ENCODE assay signal across 12 cellular contexts in genomic region chr1:156691665-156692408, GRCh38. TPM values are rescaled to one million over a fixed set of nuclear protein-coding genes. Genes with fewer than 3 reads are reported as not detected.
DNase-seq lines count a peak whose midpoint lies in the region; ATAC-seq and TF ChIP-seq lines count a peak whose summit lies in the region.
"Had no signal": no experiment of that assay in that cellular context is flagged by ENCODE, and none has a peak within 500 bp of the region (broad histone marks: within the 10 kb centered on the region; RNA-seq: fewer than 3 reads in every experiment).

No MANE protein-coding gene starts in this region.

- H3K9me3 Mint-ChIP-seq in activated CD4-positive, alpha-beta T cell treated with anti-CD3 and anti-CD28 coated beads for 36 hours (ENCODE audit: low read depth) = no peaks in the 10 kb centered on the region

- H3K27me3 Mint-ChIP-seq in T-helper 17 cell = peaks cover 70% of the 10 kb centered on the region
- peaks cover 56% of the 10 kb centered on the region for H3K27me3 Mint-ChIP-seq in activated CD4-positive, alpha-beta T cell treated with anti-CD3 and anti-CD28 coated beads for 36 hours

- H2AFZ ChIP-seq in smooth muscle cell (ENCODE audit: low read depth) = no peak overlapping the region

- H3K9ac ChIP-seq in smooth muscle cell (ENCODE audit: low read depth) = no peak overlapping the region

- no peak overlapping the region for H3K27ac Mint-ChIP-seq in T-helper 17 cell
- H3K27ac Mint-ChIP-seq in activated CD4-positive, alpha-beta T cell treated with anti-CD3 and anti-CD28 coated beads for 36 hours = no peak overlapping the region

- DNase-seq in NCI-H82 (lab: John Stamatoyannopoulos, UW) (peak; percentile 54), NCI-H82 treated with DMSO at 0.1 percent for 48 hours (lab: John Stamatoyannopoulos, UW; ENCODE audit: unreplicated experiment) (no peak), SJCRH30 (peak; percentile 49 to 60), fibroblast of villous mesenchyme (ENCODE audit: low read depth) (no peak), smooth muscle cell (lab: John Stamatoyannopoulos, UW; ENCODE audit: unreplicated experiment) (no peak), T-helper 17 cell (no peak), SK-N-DZ (ENCODE audit: low spot score) (no peak)
- DNase-seq in activated CD4-positive, alpha-beta T cell treated with anti-CD3 and anti-CD28 coated beads for 36 hours = no peak
- DNase-seq: adrenal gland; NCI-H1694 treated with DMSO at 0.1 percent for 48 hours; stimulated activated naive CD4-positive, alpha-beta T cell treated with Interleukin-2 at 50 U/mL for 16 hours; T-helper 9 cell had no signal

- H3K4me3 ChIP-seq in SJCRH30 = no peak overlapping the region
- no peak overlapping the region for H3K4me3 ChIP-seq in fibroblast of villous mesenchyme (ENCODE audit: low read depth, low read length)
- no peak overlapping the region for H3K4me3 ChIP-seq in smooth muscle cell
- H3K4me3 ChIP-seq: adrenal gland had no signal

- peak overlapping the region; percentile 52 for H3K4me2 ChIP-seq in smooth muscle cell

- TF ChIP-seq CTCF in fibroblast of villous mesenchyme (IDR thresholded peaks at IDR 0.05; ENCODE audit: insufficient read depth, low read depth, low read length) = peak; percentile 29
- TF ChIP-seq CTCF in smooth muscle cell (IDR thresholded peaks at IDR 0.05; ENCODE audit: borderline replicate concordance, insufficient read depth, poor library complexity, severe bottlenecking) = no peak

- H3F3A ChIP-seq in smooth muscle cell (ENCODE audit: low read depth) = peaks cover 10% of the 10 kb centered on the region

- H3K79me2 ChIP-seq in smooth muscle cell (ENCODE audit: low read depth) = no peaks in the 10 kb centered on the region

- peaks cover 29% of the 10 kb centered on the region for H3K4me1 Mint-ChIP-seq in T-helper 17 cell
- H3K4me1 Mint-ChIP-seq in activated CD4-positive, alpha-beta T cell treated with anti-CD3 and anti-CD28 coated beads for 36 hours = peaks cover 22% of the 10 kb centered on the region

- intact Hi-C loops in activated CD4-positive, alpha-beta T cell treated with anti-CD3 and anti-CD28 coated beads for 36 hours (cut with DNase I, micrococcal nuclease) = no loop called here

- peaks cover 11% of the 10 kb centered on the region; the same call in 1 of the 2 replicates for H3K27me3 ChIP-seq in SJCRH30
- no peaks in the 10 kb centered on the region for H3K27me3 ChIP-seq in smooth muscle cell (ENCODE audit: low read depth)

- POLR2A ChIA-PET in activated CD4-positive, alpha-beta T cell treated with anti-CD3 and anti-CD28 coated beads for 36 hours (lab: Charles Lee) = interaction anchor here (0.7 kb wide), 1 partner anchor 19 kb away, joined by 3 read pairs; no protein-coding TSS in a partner anchor

- H3K4me3 Mint-ChIP-seq in T-helper 17 cell = no peak overlapping the region
- H3K4me3 Mint-ChIP-seq in activated CD4-positive, alpha-beta T cell treated with anti-CD3 and anti-CD28 coated beads for 36 hours = no peak overlapping the region

- no peaks in the 10 kb centered on the region for H3K36me3 ChIP-seq in SJCRH30
- no peaks in the 10 kb centered on the region for H3K36me3 ChIP-seq in smooth muscle cell (ENCODE audit: low read depth)
- H3K36me3 ChIP-seq: adrenal gland had no signal

- no peaks in the 10 kb centered on the region for H3K9me3 ChIP-seq in SJCRH30 (replicated peaks)
- no peaks in the 10 kb centered on the region for H3K9me3 ChIP-seq in smooth muscle cell (replicated peaks; ENCODE audit: low read depth)
- no peaks in the 10 kb centered on the region for H3K9me3 ChIP-seq in T-helper 17 cell (ENCODE audit: control insufficient read depth, low read length, poor library complexity, severe bottlenecking)
- H3K9me3 ChIP-seq: adrenal gland had no signal

- H3K4me1 ChIP-seq in SJCRH30 (peaks cover 35% of the 10 kb centered on the region), smooth muscle cell (ENCODE audit: low read depth) (peaks cover 46% of the 10 kb centered on the region)

- WGBS in smooth muscle cell (ENCODE audit: low lambda C conversion rate) = 30% methylated on average over 19 of the region's 20 CpGs

- ATAC-seq in T-helper 17 cell = no peak
- ATAC-seq in activated CD4-positive, alpha-beta T cell treated with anti-CD3 and anti-CD28 coated beads for 36 hours = no peak

- peaks cover 21% of the 10 kb centered on the region for H3K36me3 Mint-ChIP-seq in T-helper 17 cell (ENCODE audit: low read depth)
- no peaks in the 10 kb centered on the region for H3K36me3 Mint-ChIP-seq in activated CD4-positive, alpha-beta T cell treated with anti-CD3 and anti-CD28 coated beads for 36 hours (ENCODE audit: low read depth)

- no peaks in the 10 kb centered on the region for H4K20me1 ChIP-seq in smooth muscle cell (ENCODE audit: low read depth)

- CTCF ChIA-PET in activated CD4-positive, alpha-beta T cell treated with anti-CD3 and anti-CD28 coated beads for 36 hours (lab: Charles Lee) = interaction anchor here (0.9 to 11.5 kb wide), 7 partner anchors 11 to 199 kb away, joined by 3 to 220 read pairs (median 50); partner anchors contain the start of genes CRABP2, ISG20L2, METTL25B and NES

- H3K27ac ChIP-seq in SJCRH30 = no peak overlapping the region
- peak overlapping the region; percentile 35 for H3K27ac ChIP-seq in smooth muscle cell (ENCODE audit: low read depth)
- H3K27ac ChIP-seq: adrenal gland had no signal

RNA-seq across cellular contexts. Expression of gene CRABP2, which starts 13.5 kb away (rescaled TPM):
- 0.43 and 0.85 TPM in 2 replicates for total RNA-seq in SJCRH30 (2014; rRNA removed; shearing (Covaris generic))
- total RNA-seq in fibroblast of villous mesenchyme = 39.0 and 80.7 TPM in 2 replicates
- 69.4 and 86.6 TPM in 2 replicates for total RNA-seq in smooth muscle cell
- 145 and 277 TPM in 2 replicates for polyA plus RNA-seq in smooth muscle cell
- 1 to 10 TPM; 1.5 to 4.5 TPM for total RNA-seq in T-helper 17 cell
- 5.4 and 5.6 TPM in 2 replicates for polyA plus RNA-seq in SK-N-DZ (2014; cell fraction: cytosol; rRNA removed)
- polyA plus RNA-seq in SK-N-DZ (2014; cell fraction: nucleus; rRNA removed) = 1.1 and 1.9 TPM in 2 replicates
- under 1 TPM; 0.88 to 0.98 TPM for total RNA-seq in activated CD4-positive, alpha-beta T cell treated with anti-CD3 and anti-CD28 coated beads for 36 hours

RNA-seq across cellular contexts. Expression of gene NES, which starts 14.6 kb away (rescaled TPM):
- 356 and 359 TPM in 2 replicates for total RNA-seq in SJCRH30 (2014; rRNA removed; shearing (Covaris generic))
- total RNA-seq in fibroblast of villous mesenchyme = 66.4 and 66.9 TPM in 2 replicates
- total RNA-seq in smooth muscle cell = 27.1 and 28.5 TPM in 2 replicates
- polyA plus RNA-seq in smooth muscle cell = 11.3 and 23.3 TPM in 2 replicates
- total RNA-seq in T-helper 17 cell = not detected
- 14.8 and 34.1 TPM in 2 replicates for polyA plus RNA-seq in SK-N-DZ (2014; cell fraction: cytosol; rRNA removed)
- polyA plus RNA-seq in SK-N-DZ (2014; cell fraction: nucleus; rRNA removed) = 38.7 and 46.8 TPM in 2 replicates
- under 1 TPM in 1 of 2 experiments, not detected in 1; 0.02 TPM for total RNA-seq in activated CD4-positive, alpha-beta T cell treated with anti-CD3 and anti-CD28 coated beads for 36 hours

RNA-seq across cellular contexts. Expression of gene METTL25B, which starts 36.4 kb away (rescaled TPM):
- 8.6 and 9.9 TPM in 2 replicates for total RNA-seq in SJCRH30 (2014; rRNA removed; shearing (Covaris generic))
- total RNA-seq in fibroblast of villous mesenchyme (9.0 and 12.5 TPM in 2 replicates), smooth muscle cell (5.4 and 11.0 TPM in 2 replicates), T-helper 17 cell (10 to 100 TPM; 13.1 to 21.6 TPM)
- 17.5 and 21.7 TPM in 2 replicates for polyA plus RNA-seq in smooth muscle cell
- 37.7 and 39.2 TPM in 2 replicates for polyA plus RNA-seq in SK-N-DZ (2014; cell fraction: cytosol; rRNA removed)
- polyA plus RNA-seq in SK-N-DZ (2014; cell fraction: nucleus; rRNA removed) = 54.6 and 79.2 TPM in 2 replicates
- total RNA-seq in activated CD4-positive, alpha-beta T cell treated with anti-CD3 and anti-CD28 coated beads for 36 hours = 10 to 100 TPM; 31.0 to 40.5 TPM

RNA-seq across cellular contexts. Expression of gene ISG20L2, which starts 36.7 kb away (rescaled TPM):
- total RNA-seq in SJCRH30 (2014; rRNA removed; shearing (Covaris generic)) = 29.1 and 33.7 TPM in 2 replicates
- 17.4 and 22.9 TPM in 2 replicates for total RNA-seq in fibroblast of villous mesenchyme
- total RNA-seq in smooth muscle cell = 13.8 and 20.3 TPM in 2 replicates
- 17.4 and 19.2 TPM in 2 replicates for polyA plus RNA-seq in smooth muscle cell
- total RNA-seq in T-helper 17 cell = 10 to 100 TPM; 41.4 to 54.2 TPM
- 40.3 and 50.7 TPM in 2 replicates for polyA plus RNA-seq in SK-N-DZ (2014; cell fraction: cytosol; rRNA removed)
- 5.3 and 6.9 TPM in 2 replicates for polyA plus RNA-seq in SK-N-DZ (2014; cell fraction: nucleus; rRNA removed)
- total RNA-seq in activated CD4-positive, alpha-beta T cell treated with anti-CD3 and anti-CD28 coated beads for 36 hours = 10 to 100 TPM; 48.4 to 65.2 TPM

RNA-seq across cellular contexts. Expression of gene MRPL24, which starts 49.1 kb away (rescaled TPM):
- 53.4 and 61.3 TPM in 2 replicates for total RNA-seq in SJCRH30 (2014; rRNA removed; shearing (Covaris generic))
- 21.6 and 26.1 TPM in 2 replicates for total RNA-seq in fibroblast of villous mesenchyme
- 16.5 and 29.3 TPM in 2 replicates for total RNA-seq in smooth muscle cell
- 68.6 and 79.6 TPM in 2 replicates for polyA plus RNA-seq in smooth muscle cell
- 10 to 100 TPM; 18.7 to 25.1 TPM for total RNA-seq in T-helper 17 cell
- 98.9 and 109 TPM in 2 replicates for polyA plus RNA-seq in SK-N-DZ (2014; cell fraction: cytosol; rRNA removed)
- 67.7 and 93.2 TPM in 2 replicates for polyA plus RNA-seq in SK-N-DZ (2014; cell fraction: nucleus; rRNA removed)
- 10 to 100 TPM; 81.9 to 89.7 TPM for total RNA-seq in activated CD4-positive, alpha-beta T cell treated with anti-CD3 and anti-CD28 coated beads for 36 hours

Comparison
In these comparisons a context has a peak if more than half of its experiments do, and no peak if none do; other contexts are left out.
1. DNase-seq: peak in NCI-H82 (single experiment) and SJCRH30 (2 of 2); none in NCI-H82 treated with DMSO at 0.1 percent for 48 hours (single experiment), fibroblast of villous mesenchyme (single experiment), smooth muscle cell (single experiment), T-helper 17 cell (0 of 3), SK-N-DZ (single experiment) and activated CD4-positive, alpha-beta T cell treated with anti-CD3 and anti-CD28 coated beads for 36 hours (single experiment).
2. RNA of gene NES, which starts 14.6 kb away (total RNA-seq): 356 to 359 TPM in SJCRH30, 66.4 to 66.9 TPM in fibroblast of villous mesenchyme and 27.1 to 28.5 TPM in smooth muscle cell; 0.02 TPM in activated CD4-positive, alpha-beta T cell treated with anti-CD3 and anti-CD28 coated beads for 36 hours and not detected in T-helper 17 cell; every median in the first group is over 10 times any median in the second.